18 cellular contexts compared by ENCODE assay signal in genomic region chr12:28097221-28097620, GRCh38.
"Had no signal": no experiment of that assay in that cellular context is flagged by ENCODE, and none has a peak within 500 bp of the region (broad histone marks: within the 10 kb centered on the region; RNA-seq: fewer than 3 reads in every experiment).

No MANE protein-coding gene starts in this region.

- H3K27ac ChIP-seq: breast epithelium, coronary artery, esophagus squamous epithelium, gastroesophageal sphincter, upper lobe of left lung, VCaP had no signal

- H3K36me3 Mint-ChIP-seq: activated naive CD4-positive, alpha-beta T cell treated with anti-CD3 and anti-CD28 coated beads, Interleukin-2, amount 50 U/mL, for 24 hours had no signal

- H3K4me3 Mint-ChIP-seq: activated CD4-positive, alpha-beta T cell treated with anti-CD3 and anti-CD28 coated beads, Interleukin-2, amount 10 ng/mL, durations not matched to agents 7 days and 5 days; activated CD8-positive, alpha-beta T cell treated with anti-CD3 and anti-CD28 coated beads, Interleukin-2, amount 10 ng/mL, durations not matched to agents 7 days and 5 days; activated naive CD4-positive, alpha-beta T cell treated with anti-CD3 and anti-CD28 coated beads, Interleukin-2, amount 50 U/mL, for 24 hours; memory B cell had no signal

- H3K9me3 Mint-ChIP-seq: activated CD4-positive, alpha-beta T cell treated with anti-CD3 and anti-CD28 coated beads, Interleukin-2, amount 10 ng/mL, durations not matched to agents 7 days and 5 days; activated naive CD4-positive, alpha-beta T cell treated with anti-CD3 and anti-CD28 coated beads, Interleukin-2, amount 50 U/mL, for 24 hours had no signal

- H3K4me1 Mint-ChIP-seq: activated CD4-positive, alpha-beta T cell treated with anti-CD3 and anti-CD28 coated beads, Interleukin-2, amount 10 ng/mL, durations not matched to agents 7 days and 5 days; activated naive CD4-positive, alpha-beta T cell treated with anti-CD3 and anti-CD28 coated beads, Interleukin-2, amount 50 U/mL, for 24 hours had no signal

- H3K4me3 ChIP-seq: breast epithelium, coronary artery, esophagus squamous epithelium, gastroesophageal sphincter, upper lobe of left lung had no signal

- H3K9me3 ChIP-seq: breast epithelium, esophagus squamous epithelium, gastroesophageal sphincter, upper lobe of left lung had no signal

- DNase-seq: activated CD4-positive, alpha-beta T cell treated with anti-CD3 and anti-CD28 coated beads, Interleukin-2, amount 10 ng/mL, durations not matched to agents 7 days and 5 days; activated CD4-positive, CD25-positive, alpha-beta regulatory T cell treated with anti-CD3 and anti-CD28 coated beads, Interleukin-2, amount 50 U/mL, for 72 hours; activated CD8-positive, alpha-beta T cell treated with anti-CD3 and anti-CD28 coated beads, Interleukin-2, amount 10 ng/mL, durations not matched to agents 7 days and 5 days; activated gamma-delta T cell treated with Interleukin-2 at 50 U/mL for 16 hours; esophagus squamous epithelium; head of caudate nucleus; left cardiac atrium; occipital lobe; stimulated activated CD4-positive, alpha-beta T cell treated with anti-CD3 and anti-CD28 coated beads, Interleukin-4, amount 100 ng/mL, for 4 hours; stimulated activated naive CD8-positive, alpha-beta T cell treated with anti-CD3 and anti-CD28 coated beads, Interleukin-15, Interleukin-2, amounts not matched to agents 100 U/mL and 50 U/mL, for 24 hours; T-helper 2 cell; upper lobe of left lung had no signal

- H3K4me1 ChIP-seq: breast epithelium, esophagus squamous epithelium, gastroesophageal sphincter, upper lobe of left lung had no signal

- H3K27ac Mint-ChIP-seq: activated CD4-positive, alpha-beta T cell treated with anti-CD3 and anti-CD28 coated beads, Interleukin-2, amount 10 ng/mL, durations not matched to agents 7 days and 5 days; activated CD8-positive, alpha-beta T cell treated with anti-CD3 and anti-CD28 coated beads, Interleukin-2, amount 10 ng/mL, durations not matched to agents 7 days and 5 days; activated naive CD4-positive, alpha-beta T cell treated with anti-CD3 and anti-CD28 coated beads, Interleukin-2, amount 50 U/mL, for 24 hours; memory B cell had no signal

- H3K27me3 ChIP-seq: breast epithelium, esophagus squamous epithelium, gastroesophageal sphincter, upper lobe of left lung had no signal

- H3K36me3 ChIP-seq: breast epithelium, esophagus squamous epithelium, gastroesophageal sphincter, upper lobe of left lung had no signal
